In genomic region chr17:73250851-73251640, GRCh38 we compare ENCODE assay signal across 27 cellular contexts. TPM values are rescaled to one million over a fixed set of nuclear protein-coding genes. Genes with fewer than 3 reads are reported as not detected.
A peak's percentile ranks its signal among the peaks of the same experiment; 100 is the strongest.
DNase-seq lines count a peak whose midpoint lies in the region; ATAC-seq and TF ChIP-seq lines count a peak whose summit lies in the region.
"Had no signal": no experiment of that assay in that cellular context is flagged by ENCODE, and none has a peak within 500 bp of the region (broad histone marks: within the 10 kb centered on the region; RNA-seq: fewer than 3 reads in every experiment).

No MANE protein-coding gene starts in this region.

- H3K4me1 ChIP-seq in Panc1 (ENCODE audit: control insufficient read depth, insufficient read depth, low read length): peaks cover 4% of the 10 kb centered on the region; the same call in 1 of the 2 replicates
- peaks cover 9% of the 10 kb centered on the region for H3K4me1 ChIP-seq in endodermal cell (ENCODE audit: control insufficient read depth, insufficient read depth, low read length)
- H3K4me1 ChIP-seq in upper lobe of right lung: no peaks in the 10 kb centered on the region

- peaks cover 17% of the 10 kb centered on the region for H3K36me3 Mint-ChIP-seq in endodermal cell (ENCODE audit: low read depth)
- H3K36me3 Mint-ChIP-seq in activated T-helper 2 cell treated with anti-CD3 and anti-CD28 coated beads, Interferon-gamma antibody, Interleukin-2, Interleukin-4, amounts not matched to agents 10 μg/mL and 5 μg/mL and 100 μg/mL, durations not matched to agents 14 hours and 24 hours and 36 hours (ENCODE audit: low read depth): peaks cover 11% of the 10 kb centered on the region

- no peaks in the 10 kb centered on the region for H3K9me3 Mint-ChIP-seq in endodermal cell
- H3K9me3 Mint-ChIP-seq in activated T-helper 2 cell treated with anti-CD3 and anti-CD28 coated beads, Interferon-gamma antibody, Interleukin-2, Interleukin-4, amounts not matched to agents 10 μg/mL and 5 μg/mL and 100 μg/mL, durations not matched to agents 14 hours and 24 hours and 36 hours: no peaks in the 10 kb centered on the region
- H3K9me3 Mint-ChIP-seq: CD8-positive, alpha-beta T cell had no signal

- no peak overlapping the region for H3K9ac ChIP-seq in endodermal cell (ENCODE audit: extremely low read depth, low read length, poor library complexity, severe bottlenecking)

- H3K27me3 Mint-ChIP-seq in endodermal cell (ENCODE audit: insufficient read depth): peaks cover 5% of the 10 kb centered on the region
- H3K27me3 Mint-ChIP-seq in activated T-helper 2 cell treated with anti-CD3 and anti-CD28 coated beads, Interferon-gamma antibody, Interleukin-2, Interleukin-4, amounts not matched to agents 10 μg/mL and 5 μg/mL and 100 μg/mL, durations not matched to agents 14 hours and 24 hours and 36 hours (ENCODE audit: low read depth): no peaks in the 10 kb centered on the region

- no TSS peak for BruUV-seq in Panc1 (replicated peaks; lab: Mats Ljungman, UMichigan)

- no peak overlapping the region for H3K27ac ChIP-seq in Panc1 (ENCODE audit: low read length)
- H3K27ac ChIP-seq in endodermal cell (ENCODE audit: low read depth, low read length): no peak overlapping the region
- H3K27ac ChIP-seq in upper lobe of right lung: no peak overlapping the region
- H3K27ac ChIP-seq: SJCRH30 had no signal

- H3K4me1 Mint-ChIP-seq in endodermal cell: peaks cover 28% of the 10 kb centered on the region
- no peaks in the 10 kb centered on the region for H3K4me1 Mint-ChIP-seq in activated T-helper 2 cell treated with anti-CD3 and anti-CD28 coated beads, Interferon-gamma antibody, Interleukin-2, Interleukin-4, amounts not matched to agents 10 μg/mL and 5 μg/mL and 100 μg/mL, durations not matched to agents 14 hours and 24 hours and 36 hours (ENCODE audit: low read depth)

- no peak overlapping the region for H3K4me3 Mint-ChIP-seq in endodermal cell
- no peak overlapping the region for H3K4me3 Mint-ChIP-seq in activated T-helper 2 cell treated with anti-CD3 and anti-CD28 coated beads, Interferon-gamma antibody, Interleukin-2, Interleukin-4, amounts not matched to agents 10 μg/mL and 5 μg/mL and 100 μg/mL, durations not matched to agents 14 hours and 24 hours and 36 hours (ENCODE audit: low read depth)
- H3K4me3 Mint-ChIP-seq: CD8-positive, alpha-beta T cell had no signal

- 0 out of 2 replicates have a peak, but pooled peaks cover 1% of the 10 kb centered on the region for H3K36me3 ChIP-seq in H7 (replicated peaks; ENCODE audit: control insufficient read depth, insufficient read depth, low read length)
- peaks cover 11% of the 10 kb centered on the region for H3K36me3 ChIP-seq in Panc1 (ENCODE audit: control insufficient read depth, insufficient read depth, low read length)
- H3K36me3 ChIP-seq in endodermal cell (ENCODE audit: control insufficient read depth, insufficient read depth, low read length): peaks cover 22% of the 10 kb centered on the region
- peaks cover 22% of the 10 kb centered on the region for H3K36me3 ChIP-seq in upper lobe of right lung
- H3K36me3 ChIP-seq: MG63 had no signal

- H3K4me3 ChIP-seq in H7 (ENCODE audit: insufficient read depth, low read depth, low read length) (no peak overlapping the region), Panc1 (ENCODE audit: low read depth in 2 of 2, low read length in 2 of 2) (no peak overlapping the region), endodermal cell (ENCODE audit: low read length) (no peak overlapping the region), upper lobe of right lung (no peak overlapping the region)
- H3K4me3 ChIP-seq: MG63, SJCRH30 had no signal

- ATAC-seq in Panc1 (0 out of 2 replicates have a peak, but pooled peaks have one; percentile 25), sciatic nerve (no peak), upper lobe of right lung (no peak)
- ATAC-seq: CD8-positive, alpha-beta T cell; Right ventricle myocardium inferior had no signal

- in situ Hi-C loops in Panc1 (cut with HindIII; ENCODE audit: low pct_unique_long_range_greater_than_20kb, low sequenced_read_pairs): no loop called here

- 83 to 84% methylated on average over 9 to 10 of the region's 10 CpGs for WGBS in endodermal cell (ENCODE audit: insufficient coverage in 1 of 2, insufficient read length in 1 of 2), 2 experiments

- no peak overlapping the region for H3K27ac Mint-ChIP-seq in endodermal cell
- no peak overlapping the region for H3K27ac Mint-ChIP-seq in activated T-helper 2 cell treated with anti-CD3 and anti-CD28 coated beads, Interferon-gamma antibody, Interleukin-2, Interleukin-4, amounts not matched to agents 10 μg/mL and 5 μg/mL and 100 μg/mL, durations not matched to agents 14 hours and 24 hours and 36 hours
- H3K27ac Mint-ChIP-seq: CD8-positive, alpha-beta T cell had no signal

- H3K27me3 ChIP-seq in H7 (ENCODE audit: control insufficient read depth, insufficient read depth, low read length) (no peaks in the 10 kb centered on the region), Panc1 (ENCODE audit: control insufficient read depth, insufficient read depth, low read length) (no peaks in the 10 kb centered on the region), endodermal cell (ENCODE audit: control insufficient read depth, insufficient read depth, low read length, poor library complexity, severe bottlenecking) (no peaks in the 10 kb centered on the region), upper lobe of right lung (no peaks in the 10 kb centered on the region)
- H3K27me3 ChIP-seq: MG63, SJCRH30 had no signal

- DNase-seq in H7 (peak; percentile 33), Panc1 (ENCODE audit: low read depth, low spot score) (no peak), endodermal cell (peak; percentile 66), sciatic nerve (ENCODE audit: low spot score) (peak; percentile 34), upper lobe of right lung (no peak), cerebellar cortex (ENCODE audit: low spot score) (no peak), NCI-H774 (lab: John Stamatoyannopoulos, UW) (no peak)
- DNase-seq in activated T-helper 2 cell treated with anti-CD3 and anti-CD28 coated beads, Interferon-gamma antibody, Interleukin-2, Interleukin-4, amounts not matched to agents 10 μg/mL and 5 μg/mL and 100 μg/mL, durations not matched to agents 14 hours and 24 hours and 36 hours (ENCODE audit: low spot score): no peak
- DNase-seq: C1 segment of cervical spinal cord; Calu3; CD8-positive, alpha-beta T cell; DMS79 treated with DMSO at 0.1 percent for 48 hours; GF-D8; KG1; MG63; NCI-H1105 treated with DMSO at 0.1 percent for 48 hours; NCI-H146; NCI-H1930; NCI-H2107; NCI-H524; NCI-H748 treated with DMSO at 0.1 percent for 48 hours; SJCRH30 had no signal

- CTCF ChIA-PET in Panc1 (lab: Charles Lee): interaction anchor here (0.6 to 1.1 kb wide), 2 partner anchors 30 to 119 kb away, joined by 3 to 5 read pairs; no protein-coding TSS in a partner anchor

- H3K9me3 ChIP-seq in Panc1 (ENCODE audit: control insufficient read depth, insufficient read depth, low read depth, low read length): no peaks in the 10 kb centered on the region
- no peaks in the 10 kb centered on the region for H3K9me3 ChIP-seq in endodermal cell (ENCODE audit: control insufficient read depth, low read length)
- H3K9me3 ChIP-seq in upper lobe of right lung: no peaks in the 10 kb centered on the region
- H3K9me3 ChIP-seq: MG63, SJCRH30 had no signal

- POLR2A ChIA-PET in Panc1 (lab: Charles Lee): no interaction called here

- no peak for TF ChIP-seq CTCF in Panc1 (IDR thresholded peaks at IDR 0.05)
- no peak for TF ChIP-seq CTCF in endodermal cell (conservative IDR thresholded peaks at IDR 0.05)
- no peak for TF ChIP-seq CTCF in upper lobe of right lung (IDR thresholded peaks at IDR 0.05)

- intact Hi-C loops in Panc1 (cut with micrococcal nuclease; ENCODE audit: unreplicated experiment) (no loop called here), sciatic nerve (cut with DNase I) (loop anchor here (5.0 kb wide), 1 partner anchor 1616 kb away; no protein-coding TSS in a partner anchor), upper lobe of right lung (cut with DNase I) (no loop called here)
- intact Hi-C loops in activated T-helper 2 cell treated with anti-CD3 and anti-CD28 coated beads, Interferon-gamma antibody, Interleukin-2, Interleukin-4, amounts not matched to agents 10 μg/mL and 5 μg/mL and 100 μg/mL, durations not matched to agents 14 hours and 24 hours and 36 hours (cut with micrococcal nuclease): loop anchor here (10.0 kb wide), 1 partner anchor 686 kb away; no protein-coding TSS in a partner anchor

RNA-seq across cellular contexts. Expression of gene CPSF4L, which starts 10.6 kb away (rescaled TPM):
- total RNA-seq in H7 (2014; rRNA removed; shearing (Covaris generic)): not detected in 2 replicates
- total RNA-seq in Panc1 (2021; ENCODE audit: unreplicated experiment) (not detected), endodermal cell (under 1 TPM; 0.29 to 0.58 TPM), sciatic nerve (not detected), upper lobe of right lung (not detected)
- polyA plus RNA-seq in Panc1 (2012; ENCODE audit: insufficient read length): not detected
- polyA plus RNA-seq in endodermal cell (2013, experiment 1 of 2): not detected
- polyA plus RNA-seq in endodermal cell (2013, experiment 2 of 2): not detected
- not detected in 2 replicates for total RNA-seq in activated T-helper 2 cell treated with anti-CD3 and anti-CD28 coated beads, Interferon-gamma antibody, Interleukin-2, Interleukin-4, amounts not matched to agents 10 μg/mL and 5 μg/mL and 100 μg/mL, durations not matched to agents 14 hours and 24 hours and 36 hours
- total RNA-seq: A673; Calu3; CD8-positive, alpha-beta T cell; H4; HT1080; Right ventricle myocardium inferior; RPMI7951; SJCRH30 had no signal

RNA-seq across cellular contexts. Expression of gene COG1, which starts 58.2 kb away (rescaled TPM):
- total RNA-seq in H7 (2014; rRNA removed; shearing (Covaris generic)): 12.9 and 20.4 TPM in 2 replicates
- total RNA-seq in Panc1 (2021; ENCODE audit: unreplicated experiment) (41.2 TPM), endodermal cell (10 to 100 TPM; 27.1 to 27.8 TPM), sciatic nerve (49.8 TPM), upper lobe of right lung (37.0 TPM)
- polyA plus RNA-seq in Panc1 (2012; ENCODE audit: insufficient read length): 42.3 TPM
- polyA plus RNA-seq in endodermal cell (2013, experiment 1 of 2): 34.3 TPM
- 31.3 TPM for polyA plus RNA-seq in endodermal cell (2013, experiment 2 of 2)
- 31.4 and 31.5 TPM in 2 replicates for total RNA-seq in activated T-helper 2 cell treated with anti-CD3 and anti-CD28 coated beads, Interferon-gamma antibody, Interleukin-2, Interleukin-4, amounts not matched to agents 10 μg/mL and 5 μg/mL and 100 μg/mL, durations not matched to agents 14 hours and 24 hours and 36 hours

Comparison
In these comparisons a context has a peak if more than half of its experiments do, and no peak if none do; other contexts are left out.
1. DNase-seq: peak in H7 (single experiment), endodermal cell (single experiment) and sciatic nerve (single experiment); none in Panc1 (single experiment), upper lobe of right lung (single experiment), cerebellar cortex (single experiment), NCI-H774 (single experiment) and activated T-helper 2 cell treated with anti-CD3 and anti-CD28 coated beads, Interferon-gamma antibody, Interleukin-2, Interleukin-4, amounts not matched to agents 10 μg/mL and 5 μg/mL and 100 μg/mL, durations not matched to agents 14 hours and 24 hours and 36 hours (single experiment).
2. intact Hi-C loops: an anchor here in sciatic nerve (5.0 kb wide) and activated T-helper 2 cell treated with anti-CD3 and anti-CD28 coated beads, Interferon-gamma antibody, Interleukin-2, Interleukin-4, amounts not matched to agents 10 μg/mL and 5 μg/mL and 100 μg/mL, durations not matched to agents 14 hours and 24 hours and 36 hours (10.0 kb wide); none called in Panc1 and upper lobe of right lung.